ENCODE assay signal across 1 cellular context in the genomic region with DNA sequence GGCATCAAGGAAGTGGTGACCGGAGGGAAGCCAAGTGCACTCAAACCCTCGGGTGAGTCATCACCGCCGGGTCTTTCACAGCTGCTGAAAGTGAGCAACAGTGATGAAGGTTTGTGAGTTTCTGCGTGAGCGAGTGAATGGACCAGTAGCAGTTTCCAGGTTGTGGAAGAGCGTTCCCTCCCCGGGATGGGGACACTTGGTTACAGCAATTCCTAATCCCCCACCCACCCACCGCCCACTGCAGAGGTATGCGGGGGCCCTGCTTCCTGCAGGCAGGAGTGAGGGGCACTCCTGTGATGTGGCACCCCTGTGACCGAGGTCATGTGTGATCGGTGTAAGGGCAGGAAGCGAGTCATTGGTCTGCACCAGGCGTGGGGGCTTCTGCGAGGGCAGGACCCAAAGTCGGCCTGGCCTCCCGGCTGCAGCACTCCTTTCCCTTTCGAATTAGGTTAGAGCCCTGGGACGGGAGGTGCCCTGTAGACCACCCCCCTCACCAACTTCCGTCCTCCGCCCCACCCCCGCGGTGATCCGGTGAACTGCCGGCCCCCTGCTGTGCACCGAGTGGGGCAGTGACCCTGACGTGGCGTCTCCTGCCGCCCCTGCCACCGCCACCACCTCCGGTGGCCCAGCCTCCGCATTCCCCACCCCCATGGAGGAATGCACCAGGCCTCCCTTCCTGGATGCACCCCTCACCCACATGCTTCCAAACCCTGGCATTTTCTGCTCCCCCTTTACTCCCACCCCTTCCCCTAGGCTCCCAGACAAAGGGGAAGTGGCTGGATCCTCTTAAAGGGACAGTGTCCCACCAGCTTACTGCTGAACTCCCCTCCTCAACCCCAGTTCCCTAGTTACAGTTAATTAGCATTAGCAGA.
TF ChIP-seq lines count a peak whose summit lies in the region.

No MANE protein-coding gene starts in this region.

TF ChIP-seq in neural cell, 6 proteins besides CTCF, POLR2A, EP300 and RAD21 (continued from another document):
- TF ChIP-seq, protein P1, sequence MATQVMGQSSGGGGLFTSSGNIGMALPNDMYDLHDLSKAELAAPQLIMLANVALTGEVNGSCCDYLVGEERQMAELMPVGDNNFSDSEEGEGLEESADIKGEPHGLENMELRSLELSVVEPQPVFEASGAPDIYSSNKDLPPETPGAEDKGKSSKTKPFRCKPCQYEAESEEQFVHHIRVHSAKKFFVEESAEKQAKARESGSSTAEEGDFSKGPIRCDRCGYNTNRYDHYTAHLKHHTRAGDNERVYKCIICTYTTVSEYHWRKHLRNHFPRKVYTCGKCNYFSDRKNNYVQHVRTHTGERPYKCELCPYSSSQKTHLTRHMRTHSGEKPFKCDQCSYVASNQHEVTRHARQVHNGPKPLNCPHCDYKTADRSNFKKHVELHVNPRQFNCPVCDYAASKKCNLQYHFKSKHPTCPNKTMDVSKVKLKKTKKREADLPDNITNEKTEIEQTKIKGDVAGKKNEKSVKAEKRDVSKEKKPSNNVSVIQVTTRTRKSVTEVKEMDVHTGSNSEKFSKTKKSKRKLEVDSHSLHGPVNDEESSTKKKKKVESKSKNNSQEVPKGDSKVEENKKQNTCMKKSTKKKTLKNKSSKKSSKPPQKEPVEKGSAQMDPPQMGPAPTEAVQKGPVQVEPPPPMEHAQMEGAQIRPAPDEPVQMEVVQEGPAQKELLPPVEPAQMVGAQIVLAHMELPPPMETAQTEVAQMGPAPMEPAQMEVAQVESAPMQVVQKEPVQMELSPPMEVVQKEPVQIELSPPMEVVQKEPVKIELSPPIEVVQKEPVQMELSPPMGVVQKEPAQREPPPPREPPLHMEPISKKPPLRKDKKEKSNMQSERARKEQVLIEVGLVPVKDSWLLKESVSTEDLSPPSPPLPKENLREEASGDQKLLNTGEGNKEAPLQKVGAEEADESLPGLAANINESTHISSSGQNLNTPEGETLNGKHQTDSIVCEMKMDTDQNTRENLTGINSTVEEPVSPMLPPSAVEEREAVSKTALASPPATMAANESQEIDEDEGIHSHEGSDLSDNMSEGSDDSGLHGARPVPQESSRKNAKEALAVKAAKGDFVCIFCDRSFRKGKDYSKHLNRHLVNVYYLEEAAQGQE (IDR thresholded peaks at IDR 0.05; ENCODE audit: borderline replicate concordance), result no peak
- TF ChIP-seq EZH2 (IDR thresholded peaks at IDR 0.05; ENCODE audit: borderline replicate concordance, insufficient read depth, low read length, poor library complexity, severe bottlenecking), result no peak
TF ChIP-seq in neural cell: peak in this region for 0.
